ENCODE assay signal across 16 cellular contexts in genomic region chr1:214451591-214451990, GRCh38.
DNase-seq lines count a peak whose midpoint lies in the region; ATAC-seq and TF ChIP-seq lines count a peak whose summit lies in the region.
"Had no signal": no experiment of that assay in that cellular context is flagged by ENCODE, and none has a peak within 500 bp of the region (broad histone marks: within the 10 kb centered on the region; RNA-seq: fewer than 3 reads in every experiment).

No MANE protein-coding gene starts in this region.

- POLR2A ChIA-PET in SK-N-SH (lab: Yijun Ruan, JAX), result no interaction called here

- no peaks in the 10 kb centered on the region; the same call in 1 of the 2 replicates for H4K20me1 ChIP-seq in SK-N-SH (ENCODE audit: insufficient read depth)

- TF ChIP-seq CTCF in SK-N-SH (IDR thresholded peaks at IDR 0.05), result no peak
- TF ChIP-seq CTCF in AG10803 (conservative IDR thresholded peaks at IDR 0.05; ENCODE audit: low read length), result no peak

- no peak overlapping the region for H3K4ac ChIP-seq in mesendoderm (ENCODE audit: low read depth, low read length)

- TF ChIP-seq RAD21 in SK-N-SH (IDR thresholded peaks at IDR 0.05; ENCODE audit: low read length), result no peak

- H3K9me3 Mint-ChIP-seq in activated T-cell treated with anti-CD3 and anti-CD28 coated beads, Interleukin-2, amount 50 U/mL, for 72 hours, result no peaks in the 10 kb centered on the region
- H3K9me3 Mint-ChIP-seq: endodermal cell had no signal

- no peak overlapping the region for H3K23ac ChIP-seq in mesendoderm (ENCODE audit: low read length)

- H3K36me3 ChIP-seq in SK-N-SH (replicated peaks in 1 of 2; ENCODE audit: control insufficient read depth in 1 of 2, insufficient read depth in 2 of 2, low read length in 1 of 2) (peaks cover 0 to 22% of the 10 kb centered on the region in 2 experiments), mesendoderm (ENCODE audit: control insufficient read depth, insufficient read depth, low read length) (no peaks in the 10 kb centered on the region)
- H3K36me3 ChIP-seq: Peyer's patch had no signal

- H3K9me2 ChIP-seq in SK-N-SH, result no peaks in the 10 kb centered on the region

- CTCF ChIA-PET in SK-N-SH (lab: Yijun Ruan, JAX), result interaction anchor here (1.1 kb wide), 1 partner anchor 134 kb away, joined by 3 read pairs; no protein-coding TSS in a partner anchor

- H3K79me2 ChIP-seq in SK-N-SH (ENCODE audit: insufficient read depth) (peaks cover 85% of the 10 kb centered on the region), mesendoderm (ENCODE audit: control insufficient read depth, insufficient read depth, low read length) (peaks cover 34% of the 10 kb centered on the region)

- peaks cover 4 to 7% of the 10 kb centered on the region in 2 donors for H3K36me3 Mint-ChIP-seq in activated T-cell treated with anti-CD3 and anti-CD28 coated beads, Interleukin-2, amount 50 U/mL, for 72 hours (ENCODE audit: insufficient read depth in 2 of 2)
- H3K36me3 Mint-ChIP-seq: CD4-positive, CD25-positive, alpha-beta regulatory T cell had no signal

- no peak overlapping the region for H2AFZ ChIP-seq in SK-N-SH (ENCODE audit: low read depth)

- H3K9me3 ChIP-seq in SK-N-SH, result no peaks in the 10 kb centered on the region
- H3K9me3 ChIP-seq: Peyer's patch had no signal

- no peak overlapping the region for H3K18ac ChIP-seq in mesendoderm (ENCODE audit: low read length)

- H3K27ac Mint-ChIP-seq in activated T-cell treated with anti-CD3 and anti-CD28 coated beads, Interleukin-2, amount 50 U/mL, for 72 hours, result no peak overlapping the region
- H3K27ac Mint-ChIP-seq: CD4-positive, CD25-positive, alpha-beta regulatory T cell; endodermal cell had no signal

- H3K27me3 ChIP-seq in SK-N-SH (ENCODE audit: insufficient read depth) (no peaks in the 10 kb centered on the region), mesendoderm (ENCODE audit: insufficient read depth, low read length, poor library complexity) (no peaks in the 10 kb centered on the region)
- H3K27me3 ChIP-seq: Peyer's patch had no signal

- no peak overlapping the region for H4K8ac ChIP-seq in mesendoderm (ENCODE audit: low read depth, low read length)

- H2BK120ac ChIP-seq in mesendoderm (ENCODE audit: low read depth, low read length), result no peak overlapping the region

- H3K27ac ChIP-seq in SK-N-SH (ENCODE audit: low read depth in 2 of 2, low read length in 1 of 2) (peak overlapping the region in 1 of 2 experiments; percentile 86; a peak in 1 of 4 replicates), mesendoderm (ENCODE audit: low read depth, low read length) (no peak overlapping the region)
- H3K27ac ChIP-seq: Peyer's patch had no signal

- H3K4me3 ChIP-seq in SK-N-SH (ENCODE audit: low read depth in 2 of 2, low read length in 1 of 2) (no peak overlapping the region), AG10803 (ENCODE audit: low read length) (no peak overlapping the region), mesendoderm (ENCODE audit: low read length) (no peak overlapping the region)
- H3K4me3 ChIP-seq: Peyer's patch had no signal

- no peak for TF ChIP-seq EP300 in SK-N-SH (IDR thresholded peaks at IDR 0.05; ENCODE audit: borderline replicate concordance in 1 of 2, low read depth in 1 of 2, low read length in 1 of 2)

- H3K4me1 ChIP-seq in SK-N-SH (ENCODE audit: control insufficient read depth in 1 of 2, insufficient read depth in 2 of 2, low read depth in 1 of 2, low read length in 1 of 2) (peaks cover 19 to 69% of the 10 kb centered on the region in 2 experiments), mesendoderm (ENCODE audit: control insufficient read depth, low read depth, low read length) (peaks cover 16% of the 10 kb centered on the region)
- H3K4me1 ChIP-seq: Peyer's patch had no signal

- H3K4me2 ChIP-seq in SK-N-SH, result 0 out of 2 replicates have a peak overlapping the region, but pooled peaks have one; percentile 56
- H3K4me2 ChIP-seq in mesendoderm (ENCODE audit: low read length), result no peak overlapping the region

- peaks cover 15% of the 10 kb centered on the region for H3K27me3 Mint-ChIP-seq in activated T-cell treated with anti-CD3 and anti-CD28 coated beads, Interleukin-2, amount 50 U/mL, for 72 hours (ENCODE audit: low read depth)

- H3K56ac ChIP-seq in mesendoderm (ENCODE audit: low read length), result peak overlapping the region; percentile 8

- DNase-seq in SK-N-SH (no peak), AG10803 (ENCODE audit: low read depth) (peak; percentile 75), mesendoderm (no peak), ureter (ENCODE audit: low spot score) (no peak)
- peak; percentile 68 to 76 for DNase-seq in activated T-cell treated with anti-CD3 and anti-CD28 coated beads, Interleukin-2, amount 50 U/mL, for 72 hours
- DNase-seq: 8988T; activated gamma-delta T cell treated with Interleukin-2 at 50 U/mL for 16 hours; CD4-positive, CD25-positive, alpha-beta regulatory T cell; DND-41; endodermal cell; GOT3; NCI-H82; Peyer's patch had no signal

- peaks cover 11% of the 10 kb centered on the region for H3K79me1 ChIP-seq in mesendoderm (ENCODE audit: low read length)

- no peak overlapping the region for H2BK5ac ChIP-seq in mesendoderm (ENCODE audit: low read length)

- no peak overlapping the region for H2AK5ac ChIP-seq in mesendoderm (ENCODE audit: low read length)

- peak overlapping the region; percentile 36 for H4K5ac ChIP-seq in mesendoderm (ENCODE audit: low read length)

- 95% methylated on average over 4 of the region's 4 CpGs for WGBS in SK-N-SH (ENCODE audit: low lambda C conversion rate)
- WGBS in mesendoderm (ENCODE audit: extremely low coverage, insufficient coverage, low lambda C conversion rate), result 100% methylated on average over 1 of the region's 4 CpGs

- H2BK15ac ChIP-seq in mesendoderm (replicated peaks; ENCODE audit: low read depth), result no peak overlapping the region

- H3F3A ChIP-seq in SK-N-SH (replicated peaks; ENCODE audit: insufficient read depth), result peaks cover 55% of the 10 kb centered on the region

- ATAC-seq in SK-N-SH treated with all-trans-retinoic acid at 6 μM for 48 hours (no peak), HG03354 (IDR thresholded peaks at IDR 0.05; ENCODE audit: poor library complexity, severe bottlenecking, unreplicated experiment) (no peak), HG02885 (IDR thresholded peaks at IDR 0.05; ENCODE audit: poor library complexity, unreplicated experiment) (no peak)
- ATAC-seq in activated T-cell treated with anti-CD3 and anti-CD28 coated beads, Interleukin-2, amount 50 U/mL, for 72 hours (replicated peaks in 1 of 2), result peak; percentile 93 to 95

- no peak overlapping the region for H3K9ac ChIP-seq in SK-N-SH
- no peak overlapping the region for H3K9ac ChIP-seq in mesendoderm (ENCODE audit: low read length)

- H3K4me3 Mint-ChIP-seq in activated T-cell treated with anti-CD3 and anti-CD28 coated beads, Interleukin-2, amount 50 U/mL, for 72 hours, result peak overlapping the region; percentile 8 to 62
- H3K4me3 Mint-ChIP-seq: CD4-positive, CD25-positive, alpha-beta regulatory T cell; endodermal cell had no signal

- H3K4me1 Mint-ChIP-seq in activated T-cell treated with anti-CD3 and anti-CD28 coated beads, Interleukin-2, amount 50 U/mL, for 72 hours (ENCODE audit: low read depth), result peaks cover 86% of the 10 kb centered on the region

TF ChIP-seq in SK-N-SH, 30 proteins besides CTCF, POLR2A, EP300 and RAD21:
- TF ChIP-seq RCOR1 (IDR thresholded peaks at IDR 0.05; ENCODE audit: low read length), result no peak
- no peak for TF ChIP-seq JUND (IDR thresholded peaks at IDR 0.05)
- no peak for TF ChIP-seq TCF12 (IDR thresholded peaks at IDR 0.05)
- no peak for TF ChIP-seq RXRA (IDR thresholded peaks at IDR 0.05; ENCODE audit: borderline replicate concordance, low read depth)
- TF ChIP-seq USF2 (IDR thresholded peaks at IDR 0.05; ENCODE audit: borderline replicate concordance, low read depth, low read length), result no peak

TF ChIP-seq in SK-N-SH treated with all-trans-retinoic acid at 6 μM for 48 hours, 23 proteins besides CTCF, POLR2A, EP300 and RAD21 (continues in another document):
- no peak for TF ChIP-seq TSHZ2 (CRISPR knock-in tag; IDR thresholded peaks at IDR 0.05)
- no peak for TF ChIP-seq TCF4 (CRISPR knock-in tag; IDR thresholded peaks at IDR 0.05; ENCODE audit: borderline replicate concordance)
- no peak for TF ChIP-seq RARB (CRISPR knock-in tag; IDR thresholded peaks at IDR 0.05)
- TF ChIP-seq PATZ1 (CRISPR knock-in tag; IDR thresholded peaks at IDR 0.05; ENCODE audit: borderline replicate concordance), result no peak
- no peak for TF ChIP-seq CSDC2 (CRISPR knock-in tag; IDR thresholded peaks at IDR 0.05)

Comparison
In these comparisons a context has a peak if more than half of its experiments do, and no peak if none do; other contexts are left out.
1. DNase-seq: peak in AG10803 (single experiment) and activated T-cell treated with anti-CD3 and anti-CD28 coated beads, Interleukin-2, amount 50 U/mL, for 72 hours (2 of 2); none in SK-N-SH (single experiment), mesendoderm (single experiment) and ureter (single experiment).
2. ATAC-seq: peak in activated T-cell treated with anti-CD3 and anti-CD28 coated beads, Interleukin-2, amount 50 U/mL, for 72 hours (2 of 2); none in SK-N-SH treated with all-trans-retinoic acid at 6 μM for 48 hours (single experiment), HG03354 (single experiment) and HG02885 (single experiment).